34 cellular contexts compared by ENCODE assay signal in the genomic region with DNA sequence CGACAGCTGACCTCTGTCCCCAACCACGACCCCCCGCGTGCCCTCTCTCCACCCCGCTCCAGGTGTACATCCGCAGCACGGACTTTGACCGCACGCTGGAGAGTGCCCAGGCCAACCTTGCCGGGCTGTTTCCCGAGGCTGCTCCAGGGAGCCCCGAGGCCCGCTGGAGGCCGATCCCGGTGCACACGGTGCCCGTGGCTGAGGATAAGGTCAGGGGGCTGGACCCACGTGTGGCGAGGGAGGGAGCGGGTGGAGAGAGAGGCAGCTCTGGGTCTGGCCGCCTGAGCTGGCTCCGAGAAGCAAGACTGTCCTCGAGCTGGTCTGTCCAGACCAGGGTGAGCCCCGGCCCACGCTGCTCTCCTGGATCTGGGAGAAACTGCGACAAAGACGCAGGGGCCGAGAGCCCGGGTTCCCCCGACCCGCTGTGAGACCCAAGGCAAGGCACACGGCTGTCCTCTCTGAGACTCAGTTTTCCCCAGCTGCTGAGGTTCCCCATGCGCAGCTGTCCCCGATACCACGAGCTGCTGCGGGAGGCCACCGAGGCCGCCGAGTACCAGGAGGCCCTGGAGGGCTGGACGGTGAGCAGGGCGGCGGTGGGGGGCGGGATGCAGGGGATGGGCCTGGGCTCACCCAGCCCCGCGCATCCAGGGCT. TPM values are rescaled to one million over a fixed set of nuclear protein-coding genes. Genes with fewer than 3 reads are reported as not detected.
DNase-seq lines count a peak whose midpoint lies in the region; ATAC-seq and TF ChIP-seq lines count a peak whose summit lies in the region.
"Had no signal": no experiment of that assay in that cellular context is flagged by ENCODE, and none has a peak within 500 bp of the region (broad histone marks: within the 10 kb centered on the region; RNA-seq: fewer than 3 reads in every experiment).

No MANE protein-coding gene starts in this region.

- no peaks in the 10 kb centered on the region for H3K27me3 ChIP-seq in RWPE2 (ENCODE audit: insufficient read depth, poor library complexity, severe bottlenecking)
- no peaks in the 10 kb centered on the region for H3K27me3 ChIP-seq in endodermal cell (ENCODE audit: control insufficient read depth, insufficient read depth, low read length, poor library complexity, severe bottlenecking)
- H3K27me3 ChIP-seq: body of pancreas, thyroid gland had no signal

- peaks cover 12% of the 10 kb centered on the region for H3K27me3 Mint-ChIP-seq in endodermal cell (ENCODE audit: insufficient read depth)
- H3K27me3 Mint-ChIP-seq: activated CD4-positive, alpha-beta memory T cell treated with anti-CD3 and anti-CD28 coated beads for 36 hours; central memory CD8-positive, alpha-beta T cell had no signal

- H3K36me3 ChIP-seq in RWPE2 (ENCODE audit: low read depth) (0 out of 2 replicates have a peak, but pooled peaks cover under 1% of the 10 kb centered on the region), endodermal cell (ENCODE audit: control insufficient read depth, insufficient read depth, low read length) (peaks cover 8% of the 10 kb centered on the region)
- H3K36me3 ChIP-seq: left ventricle myocardium inferior, neural progenitor cell, thyroid gland had no signal

- no peaks in the 10 kb centered on the region for H3K4me1 ChIP-seq in RWPE2 (ENCODE audit: insufficient read depth, poor library complexity, severe bottlenecking)
- no peaks in the 10 kb centered on the region for H3K4me1 ChIP-seq in endodermal cell (ENCODE audit: control insufficient read depth, insufficient read depth, low read length)
- H3K4me1 ChIP-seq: esophagus muscularis mucosa, left ventricle myocardium inferior had no signal

- DNase-seq in RWPE2 (ENCODE audit: low spot score) (no peak), endodermal cell (peak; percentile 73)
- no peak for DNase-seq in activated effector memory CD4-positive, alpha-beta T cell treated with Interleukin-2 at 50 U/mL for 16 hours
- DNase-seq: activated CD4-positive, alpha-beta memory T cell treated with anti-CD3 and anti-CD28 coated beads for 36 hours; activated CD4-positive, alpha-beta T cell treated with anti-CD3 and anti-CD28 coated beads for 1 hour; activated naive CD4-positive, alpha-beta T cell treated with anti-CD3 and anti-CD28 coated beads, Interleukin-2, amount 50 U/mL, for 16 hours; body of pancreas; Calu3; dermis blood vessel endothelial cell; foreskin fibroblast; HCEC 1CT; head of caudate nucleus; Kasumi-1; left ventricle myocardium inferior; mesenchymal stem cell; NCI-H1436; NCI-H2081 treated with DMSO at 0.1 percent for 48 hours; NCI-H774; RPMI8226; stimulated activated CD4-positive, alpha-beta T cell treated with anti-CD3 and anti-CD28 coated beads, Interleukin-1b, Interleukin-23, amount 100 ng/mL, for 48 hours; stimulated activated CD8-positive, alpha-beta memory T cell treated with anti-CD3 and anti-CD28 coated beads, Interleukin-4, amount 100 ng/mL, for 48 hours; T-helper 1 cell; thyroid gland had no signal

- H3K9me3 Mint-ChIP-seq in endodermal cell: no peaks in the 10 kb centered on the region
- H3K9me3 Mint-ChIP-seq: activated CD4-positive, alpha-beta memory T cell treated with anti-CD3 and anti-CD28 coated beads for 36 hours; CD14-positive monocyte; central memory CD8-positive, alpha-beta T cell had no signal

- no peaks in the 10 kb centered on the region for H3K36me3 Mint-ChIP-seq in endodermal cell (ENCODE audit: low read depth)

- H3K27ac ChIP-seq in 22Rv1 (peak overlapping the region; percentile 98), C4-2B (peak overlapping the region; percentile 61), RWPE2 (ENCODE audit: poor library complexity, severe bottlenecking) (no peak overlapping the region), endodermal cell (ENCODE audit: low read depth, low read length) (no peak overlapping the region)
- H3K27ac ChIP-seq: body of pancreas, esophagus muscularis mucosa, left ventricle myocardium inferior, neural progenitor cell, thyroid gland had no signal

- no peak overlapping the region for H3K4me3 Mint-ChIP-seq in endodermal cell
- H3K4me3 Mint-ChIP-seq: activated CD4-positive, alpha-beta memory T cell treated with anti-CD3 and anti-CD28 coated beads for 36 hours; CD14-positive monocyte; central memory CD8-positive, alpha-beta T cell had no signal

- H3K27ac Mint-ChIP-seq in endodermal cell: no peak overlapping the region
- H3K27ac Mint-ChIP-seq: activated CD4-positive, alpha-beta memory T cell treated with anti-CD3 and anti-CD28 coated beads for 36 hours had no signal

- H3K9me3 ChIP-seq in RWPE2 (ENCODE audit: severe bottlenecking) (no peaks in the 10 kb centered on the region), endodermal cell (ENCODE audit: control insufficient read depth, low read length) (no peaks in the 10 kb centered on the region)
- H3K9me3 ChIP-seq: body of pancreas, esophagus muscularis mucosa, left ventricle myocardium inferior, thyroid gland had no signal

- ATAC-seq in RWPE2 (ENCODE audit: low read depth) (peak; percentile 1; the same call in 1 of the 3 replicates), HG03354 (IDR thresholded peaks at IDR 0.05; ENCODE audit: poor library complexity, severe bottlenecking, unreplicated experiment) (no peak), GM21526 (IDR thresholded peaks at IDR 0.05; ENCODE audit: low FRiP score, unreplicated experiment) (no peak)
- ATAC-seq: body of pancreas had no signal

- no peaks in the 10 kb centered on the region for H3K4me1 Mint-ChIP-seq in endodermal cell
- H3K4me1 Mint-ChIP-seq: central memory CD8-positive, alpha-beta T cell had no signal

- TF ChIP-seq CTCF in 22Rv1 (IDR thresholded peaks at IDR 0.05) (no peak), C4-2B (conservative IDR thresholded peaks at IDR 0.05) (no peak), RWPE2 (IDR thresholded peaks at IDR 0.05; ENCODE audit: poor library complexity, severe bottlenecking) (no peak), endodermal cell (conservative IDR thresholded peaks at IDR 0.05) (no peak)

- H3K4me3 ChIP-seq in RWPE2 (ENCODE audit: severe bottlenecking) (no peak overlapping the region), endodermal cell (ENCODE audit: low read length) (no peak overlapping the region)
- H3K4me3 ChIP-seq: body of pancreas, esophagus muscularis mucosa, left ventricle myocardium inferior, neural progenitor cell, smooth muscle cell, thyroid gland had no signal

- no peak overlapping the region for H3K9ac ChIP-seq in endodermal cell (ENCODE audit: extremely low read depth, low read length, poor library complexity, severe bottlenecking)
- H3K9ac ChIP-seq: neural progenitor cell had no signal

- WGBS in endodermal cell (ENCODE audit: insufficient coverage in 1 of 2, insufficient read length in 1 of 2), 2 experiments: 90 to 93% methylated on average over 24 to 45 of the region's 45 CpGs

RNA-seq across cellular contexts. Expression of a gene that starts 1.5 kb away (rescaled TPM):
- total RNA-seq in endodermal cell: not detected
- polyA plus RNA-seq in endodermal cell (2013, experiment 1 of 2): not detected
- not detected for polyA plus RNA-seq in endodermal cell (2013, experiment 2 of 2)
- total RNA-seq: activated CD4-positive, alpha-beta memory T cell treated with anti-CD3 and anti-CD28 coated beads for 36 hours; body of pancreas; Calu3; dermis blood vessel endothelial cell; esophagus muscularis mucosa; left ventricle myocardium inferior; SK-MEL-5; smooth muscle cell; thyroid gland had no signal
- polyA plus RNA-seq: CD14-positive monocyte, keratinocyte had no signal

RNA-seq across cellular contexts. Expression of a gene that starts 21.5 kb away (rescaled TPM):
- total RNA-seq in endodermal cell: not detected
- polyA plus RNA-seq in endodermal cell (2013, experiment 1 of 2): not detected
- polyA plus RNA-seq in endodermal cell (2013, experiment 2 of 2): not detected
- total RNA-seq: activated CD4-positive, alpha-beta memory T cell treated with anti-CD3 and anti-CD28 coated beads for 36 hours; body of pancreas; Calu3; dermis blood vessel endothelial cell; esophagus muscularis mucosa; left ventricle myocardium inferior; SK-MEL-5; smooth muscle cell; thyroid gland had no signal
- polyA plus RNA-seq: CD14-positive monocyte, keratinocyte, smooth muscle cell had no signal

RNA-seq across cellular contexts. Expression of a gene that starts 31.9 kb away (rescaled TPM):
- under 1 TPM; 0.75 to 0.82 TPM for total RNA-seq in endodermal cell
- 0.36 TPM for polyA plus RNA-seq in endodermal cell (2013, experiment 1 of 2)
- polyA plus RNA-seq in endodermal cell (2013, experiment 2 of 2): not detected
- total RNA-seq: Calu3, dermis blood vessel endothelial cell, esophagus muscularis mucosa, SK-MEL-5 had no signal
- polyA plus RNA-seq: smooth muscle cell had no signal

RNA-seq across cellular contexts. Expression of a gene that starts 41.7 kb away (rescaled TPM):
- not detected for total RNA-seq in endodermal cell
- polyA plus RNA-seq in endodermal cell (2013, experiment 1 of 2): not detected
- not detected for polyA plus RNA-seq in endodermal cell (2013, experiment 2 of 2)
- total RNA-seq: activated CD4-positive, alpha-beta memory T cell treated with anti-CD3 and anti-CD28 coated beads for 36 hours; body of pancreas; Calu3; dermis blood vessel endothelial cell; esophagus muscularis mucosa; left ventricle myocardium inferior; SK-MEL-5; smooth muscle cell had no signal
- polyA plus RNA-seq: CD14-positive monocyte, keratinocyte, smooth muscle cell had no signal

Comparison
In these comparisons a context has a peak if more than half of its experiments do, and no peak if none do; other contexts are left out.
1. H3K27ac ChIP-seq: peak in 22Rv1 (single experiment) and C4-2B (single experiment); none in RWPE2 (single experiment) and endodermal cell (single experiment).